Comparison of ENCODE assay signal across 14 cellular contexts in the genomic region with DNA sequence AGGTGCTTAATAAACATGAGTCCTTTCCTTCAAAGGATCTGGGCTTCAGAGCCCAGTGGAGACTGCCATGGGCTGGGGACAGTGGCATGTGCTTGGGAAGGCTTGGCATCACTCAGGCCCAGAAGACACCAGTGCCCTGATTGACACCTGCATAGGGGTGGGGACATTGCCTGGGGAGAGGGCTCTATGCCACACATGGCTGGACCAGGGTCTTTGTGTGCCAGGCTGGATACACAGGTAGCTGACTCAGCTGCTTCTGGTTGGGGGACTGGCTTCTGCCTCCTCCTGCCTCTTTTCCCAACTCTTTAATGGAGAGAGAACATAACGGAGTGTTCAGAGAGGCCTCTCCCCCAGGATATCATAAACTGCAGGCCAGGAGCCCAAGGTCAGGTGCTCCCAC.
"Had no signal": no experiment of that assay in that cellular context is flagged by ENCODE, and none has a peak within 500 bp of the region (broad histone marks: within the 10 kb centered on the region; RNA-seq: fewer than 3 reads in every experiment).

No MANE protein-coding gene starts in this region.

- H3K9me3 ChIP-seq: ovary, sigmoid colon, thoracic aorta had no signal

- H3K27ac Mint-ChIP-seq: activated CD4-positive, alpha-beta T cell treated with anti-CD3 and anti-CD28 coated beads for 36 hours; activated naive CD4-positive, alpha-beta T cell treated with anti-CD3 and anti-CD28 coated beads, Interleukin-2, amount 50 U/mL, for 72 hours; effector memory CD8-positive, alpha-beta T cell; stimulated activated memory B cell treated with anti-CD40 and anti-IgM and Interleukin-4, amounts not matched to agents 10 μg/mL and 1 μg/mL and 100 μg/mL, for 72 hours had no signal

- DNase-seq: activated CD4-positive, alpha-beta T cell treated with anti-CD3 and anti-CD28 coated beads for 36 hours; activated CD4-positive, alpha-beta T cell treated with anti-CD3 and anti-CD28 coated beads, Interleukin-2, amount 50 U/mL, for 48 hours; activated gamma-delta T cell treated with Interleukin-2 at 50 U/mL for 16 hours; effector memory CD8-positive, alpha-beta T cell; ovary; sigmoid colon; stimulated activated CD4-positive, alpha-beta T cell treated with anti-CD3 and anti-CD28 coated beads, Interleukin-4, amount 100 ng/mL, for 4 hours; T-helper 2 cell had no signal

- H3K4me3 Mint-ChIP-seq: activated CD4-positive, alpha-beta T cell treated with anti-CD3 and anti-CD28 coated beads for 36 hours; stimulated activated memory B cell treated with anti-CD40 and anti-IgM and Interleukin-4, amounts not matched to agents 10 μg/mL and 1 μg/mL and 100 μg/mL, for 72 hours had no signal

- H3K4me3 ChIP-seq: lung, ovary, sigmoid colon, thoracic aorta had no signal

- H3K27ac ChIP-seq: ovary, sigmoid colon, thoracic aorta, VCaP had no signal

- H3K9me3 Mint-ChIP-seq: activated naive CD4-positive, alpha-beta T cell treated with anti-CD3 and anti-CD28 coated beads, Interleukin-2, amount 50 U/mL, for 72 hours; effector memory CD8-positive, alpha-beta T cell; stimulated activated memory B cell treated with anti-CD40 and anti-IgM and Interleukin-4, amounts not matched to agents 10 μg/mL and 1 μg/mL and 100 μg/mL, for 72 hours had no signal

- H3K27me3 ChIP-seq: ovary had no signal

- H3K36me3 ChIP-seq: ovary, sigmoid colon, thoracic aorta had no signal

- H3K36me3 Mint-ChIP-seq: activated naive CD4-positive, alpha-beta T cell treated with anti-CD3 and anti-CD28 coated beads, Interleukin-2, amount 50 U/mL, for 72 hours; stimulated activated memory B cell treated with anti-CD40 and anti-IgM and Interleukin-4, amounts not matched to agents 10 μg/mL and 1 μg/mL and 100 μg/mL, for 72 hours had no signal

- ATAC-seq: activated CD4-positive, alpha-beta T cell treated with anti-CD3 and anti-CD28 coated beads for 36 hours; activated naive CD4-positive, alpha-beta T cell treated with anti-CD3 and anti-CD28 coated beads, Interleukin-2, amount 50 U/mL, for 72 hours; effector memory CD8-positive, alpha-beta T cell; left lobe of liver; stimulated activated memory B cell treated with anti-CD40 and anti-IgM and Interleukin-4, amounts not matched to agents 10 μg/mL and 1 μg/mL and 100 μg/mL, for 72 hours had no signal
